ENCODE assay signal across 1 cellular context in genomic region chr22:35641494-35642120, GRCh38.
TF ChIP-seq lines count a peak whose summit lies in the region.

No MANE protein-coding gene starts in this region.

TF ChIP-seq in HepG2, 621 proteins besides CTCF, POLR2A, EP300 and RAD21:
- no peak for TF ChIP-seq HDAC6 (IDR thresholded peaks at IDR 0.05; ENCODE audit: low read depth, low read length)
- TF ChIP-seq TGIF2 (CRISPR knock-in tag; IDR thresholded peaks at IDR 0.05), result 0 out of 2 replicates have a peak, but pooled peaks have one; percentile 5
- peak; percentile 55; the same call in 1 of the 2 replicates for TF ChIP-seq ZNF281 (CRISPR knock-in tag; IDR thresholded peaks at IDR 0.05; ENCODE audit: borderline replicate concordance)
